18 cellular contexts compared by ENCODE assay signal in genomic region chr5:52665544-52665943, GRCh38.
DNase-seq lines count a peak whose midpoint lies in the region; ATAC-seq and TF ChIP-seq lines count a peak whose summit lies in the region.
"Had no signal": no experiment of that assay in that cellular context is flagged by ENCODE, and none has a peak within 500 bp of the region (broad histone marks: within the 10 kb centered on the region; RNA-seq: fewer than 3 reads in every experiment).

No MANE protein-coding gene starts in this region.

- H3K4me3 ChIP-seq in AG10803 (ENCODE audit: low read length) (no peak overlapping the region), Loucy (ENCODE audit: low read length, poor library complexity, severe bottlenecking) (no peak overlapping the region), fibroblast of lung (replicated peaks in 1 of 4; ENCODE audit: control extremely low read depth in 1 of 4, insufficient read depth in 1 of 4, low read depth in 3 of 4, low read length in 4 of 4) (peak overlapping the region in 1 of 4 experiments; percentile 8), H7 (ENCODE audit: insufficient read depth, low read depth, low read length) (no peak overlapping the region)
- H3K4me3 ChIP-seq: K562, prostate gland had no signal

- H3K27me3 ChIP-seq in Loucy (ENCODE audit: insufficient read depth, low read length, poor library complexity, severe bottlenecking) (no peaks in the 10 kb centered on the region), fibroblast of lung (ENCODE audit: control insufficient read depth, insufficient read depth, low read length) (no peaks in the 10 kb centered on the region), H7 (ENCODE audit: control insufficient read depth, insufficient read depth, low read length) (no peaks in the 10 kb centered on the region)

- H3K9me3 ChIP-seq in Loucy (ENCODE audit: insufficient read depth, low read depth, low read length), result no peaks in the 10 kb centered on the region
- no peaks in the 10 kb centered on the region for H3K9me3 ChIP-seq in fibroblast of lung (ENCODE audit: control insufficient read depth, insufficient read depth, low read depth, low read length)
- H3K9me3 ChIP-seq: prostate gland had no signal

- H2AFZ ChIP-seq in Loucy (ENCODE audit: low read length) (0 out of 2 replicates have a peak overlapping the region, but pooled peaks have one; percentile 7), fibroblast of lung (ENCODE audit: low read length) (no peak overlapping the region)

- H3K4me1 ChIP-seq in Loucy (ENCODE audit: insufficient read depth, low read length, poor library complexity, severe bottlenecking), result no peaks in the 10 kb centered on the region
- H3K4me1 ChIP-seq in fibroblast of lung (ENCODE audit: control insufficient read depth, extremely low read depth, insufficient read depth, low read length), result peaks cover 3% of the 10 kb centered on the region
- H3K4me1 ChIP-seq: prostate gland had no signal

- no peak overlapping the region for H3K9ac ChIP-seq in Loucy (ENCODE audit: low read depth, low read length, poor library complexity, severe bottlenecking)
- H3K9ac ChIP-seq in fibroblast of lung (ENCODE audit: insufficient read depth, low read length), result no peak overlapping the region

- H4K20me1 ChIP-seq in Loucy (ENCODE audit: insufficient read depth, low read length, poor library complexity, severe bottlenecking) (no peaks in the 10 kb centered on the region), fibroblast of lung (ENCODE audit: control insufficient read depth, extremely low read depth, insufficient read depth, low read length) (no peaks in the 10 kb centered on the region)

- H3K4me1 Mint-ChIP-seq in nephron, result peaks cover 5% of the 10 kb centered on the region
- H3K4me1 Mint-ChIP-seq in activated T-helper 17 cell treated with anti-CD3 and anti-CD28 coated beads, Interleukin-2, amount 50 U/mL, for 72 hours, result no peaks in the 10 kb centered on the region
- H3K4me1 Mint-ChIP-seq: naive B cell had no signal

- H3K36me3 ChIP-seq in Loucy (ENCODE audit: insufficient read depth, low read length) (no peaks in the 10 kb centered on the region), fibroblast of lung (ENCODE audit: control insufficient read depth, insufficient read depth, low read length) (no peaks in the 10 kb centered on the region), H7 (replicated peaks; ENCODE audit: control insufficient read depth, insufficient read depth, low read length) (no peaks in the 10 kb centered on the region)
- H3K36me3 ChIP-seq: prostate gland had no signal

- H3K36me3 Mint-ChIP-seq in nephron (ENCODE audit: low read depth), result no peaks in the 10 kb centered on the region
- H3K36me3 Mint-ChIP-seq in activated T-helper 17 cell treated with anti-CD3 and anti-CD28 coated beads, Interleukin-2, amount 50 U/mL, for 72 hours (ENCODE audit: low read depth), result no peaks in the 10 kb centered on the region
- H3K36me3 Mint-ChIP-seq: naive B cell had no signal

- no peaks in the 10 kb centered on the region for H3K9me3 Mint-ChIP-seq in nephron
- H3K9me3 Mint-ChIP-seq in activated T-helper 17 cell treated with anti-CD3 and anti-CD28 coated beads, Interleukin-2, amount 50 U/mL, for 72 hours, result no peaks in the 10 kb centered on the region
- H3K9me3 Mint-ChIP-seq: naive B cell had no signal

- H3K9me2 ChIP-seq in Loucy (replicated peaks; ENCODE audit: low read depth, low read length), result no peaks in the 10 kb centered on the region

- H3K27ac ChIP-seq in fibroblast of lung (ENCODE audit: insufficient read depth, low read length), result peak overlapping the region; percentile 22
- H3K27ac ChIP-seq: prostate gland had no signal

- H3K4me3 Mint-ChIP-seq in nephron, result no peak overlapping the region
- no peak overlapping the region for H3K4me3 Mint-ChIP-seq in activated T-helper 17 cell treated with anti-CD3 and anti-CD28 coated beads, Interleukin-2, amount 50 U/mL, for 72 hours
- H3K4me3 Mint-ChIP-seq: naive B cell had no signal

- TF ChIP-seq CTCF in AG10803 (conservative IDR thresholded peaks at IDR 0.05; ENCODE audit: low read length), result no peak
- TF ChIP-seq CTCF in Loucy (conservative IDR thresholded peaks at IDR 0.05; ENCODE audit: low read length), result no peak
- TF ChIP-seq CTCF in fibroblast of lung (conservative IDR thresholded peaks at IDR 0.05 in 1 of 2, IDR thresholded peaks at IDR 0.05 in 1 of 2; ENCODE audit: low read depth in 1 of 2, low read length in 2 of 2), result no peak
- no peak for TF ChIP-seq CTCF in nephron (IDR thresholded peaks at IDR 0.05; ENCODE audit: unreplicated experiment in 3 of 3)

- H3K27me3 Mint-ChIP-seq in nephron (ENCODE audit: low read depth), result peaks cover 4% of the 10 kb centered on the region
- peaks cover 4% of the 10 kb centered on the region for H3K27me3 Mint-ChIP-seq in activated T-helper 17 cell treated with anti-CD3 and anti-CD28 coated beads, Interleukin-2, amount 50 U/mL, for 72 hours

- peak overlapping the region; percentile 9 to 41 (median 22) for H3K27ac Mint-ChIP-seq in nephron
- no peak overlapping the region for H3K27ac Mint-ChIP-seq in activated T-helper 17 cell treated with anti-CD3 and anti-CD28 coated beads, Interleukin-2, amount 50 U/mL, for 72 hours
- H3K27ac Mint-ChIP-seq: naive B cell had no signal

- ATAC-seq in activated T-helper 17 cell treated with anti-CD3 and anti-CD28 coated beads, Interleukin-2, amount 50 U/mL, for 72 hours (replicated peaks), result no peak
- ATAC-seq: K562 had no signal

- H3F3A ChIP-seq in Loucy (ENCODE audit: low read depth), result no peaks in the 10 kb centered on the region

- H3K79me2 ChIP-seq in Loucy (ENCODE audit: insufficient read depth, low read length) (no peaks in the 10 kb centered on the region), fibroblast of lung (ENCODE audit: control insufficient read depth, insufficient read depth, low read length) (no peaks in the 10 kb centered on the region)

- H3K4me2 ChIP-seq in Loucy (ENCODE audit: low read depth, low read length, poor library complexity, severe bottlenecking) (no peak overlapping the region), fibroblast of lung (ENCODE audit: extremely low read depth, insufficient read depth, low read length) (peak overlapping the region; percentile 40)

- DNase-seq in AG10803 (ENCODE audit: low read depth), result peak; percentile 56
- DNase-seq in fibroblast of lung (ENCODE audit: low read depth in 2 of 2), result peak in 1 of 2 donors; percentile 15
- DNase-seq in H7, result no peak
- no peak for DNase-seq in activated CD4-positive, alpha-beta T cell treated with anti-CD3 and anti-CD28 coated beads for 48 hours
- DNase-seq in NCI-H128 (lab: John Stamatoyannopoulos, UW; ENCODE audit: unreplicated experiment), result no peak
- DNase-seq: activated effector memory CD4-positive, alpha-beta T cell treated with anti-CD3 and anti-CD28 coated beads, Interleukin-2, amount 50 U/mL, for 16 hours; anterior cingulate cortex; cortex of kidney; hippocampal formation; naive B cell; NCI-H1105; NCI-H2171; substantia nigra had no signal
